10 cellular contexts compared by ENCODE assay signal in genomic region chr1:8040586-8040985, GRCh38. TPM values are rescaled to one million over a fixed set of nuclear protein-coding genes. Genes with fewer than 3 reads are reported as not detected.
DNase-seq lines count a peak whose midpoint lies in the region; ATAC-seq and TF ChIP-seq lines count a peak whose summit lies in the region.
"Had no signal": no experiment of that assay in that cellular context is flagged by ENCODE, and none has a peak within 500 bp of the region (broad histone marks: within the 10 kb centered on the region; RNA-seq: fewer than 3 reads in every experiment).

No MANE protein-coding gene starts in this region.

- H3K4me3 ChIP-seq in AG04450 (ENCODE audit: low read depth, low read length) (no peak overlapping the region), lung (no peak overlapping the region)

- peak; percentile 95 for DNase-seq in AG04450 (ENCODE audit: low read depth, low spot score)
- DNase-seq in M059J (ENCODE audit: low read depth): peak; percentile 100
- peak; percentile 99 for DNase-seq in MCF 10A (ENCODE audit: unreplicated experiment)
- peak; percentile 85 for DNase-seq in lung (ENCODE audit: low spot score)
- DNase-seq in retina: no peak
- no peak for DNase-seq in activated T-helper 1 cell treated with anti-CD3 and anti-CD28 coated beads, Interleukin-12 subunit alpha, Interleukin-12 subunit beta, Interleukin-2, Interleukin-4 antibody, amounts not matched to agents 30 ng/mL and 10 ng/mL and 1 ng/mL, durations not matched to agents 14 hours and 24 hours and 36 hours (ENCODE audit: low spot score)

- 66 to 94% methylated on average over 1 of the region's 1 CpG for WGBS in lung, 2 donors

- POLR2A ChIA-PET in AG04450 (lab: Yijun Ruan, JAX) (interaction anchor here (0.5 to 1.5 kb wide), 4 partner anchors 14 to 189 kb away, joined by 3 to 8 read pairs (median 5); partner anchors contain the start of gene ERRFI1), MCF 10A (lab: Yijun Ruan, JAX) (interaction anchor here (0.6 to 3.1 kb wide), 32 partner anchors 9 to 851 kb away, joined by 3 to 28 read pairs (median 4); partner anchors contain the start of gene ERRFI1)

- CTCF ChIA-PET in AG04450 (lab: Charles Lee) (interaction anchor here (0.8 to 1.6 kb wide), 2 partner anchors 9 to 65 kb away, joined by 3 to 16 read pairs; no protein-coding TSS in a partner anchor), MCF 10A (lab: Yijun Ruan, JAX) (interaction anchor here (0.6 to 1.9 kb wide), 10 partner anchors 10 to 1139 kb away, joined by 3 to 8 read pairs (median 4); no protein-coding TSS in a partner anchor)

- peaks cover 7% of the 10 kb centered on the region; the same call in 1 of the 2 replicates for H3K9me3 ChIP-seq in AG04450 (ENCODE audit: control insufficient read depth, insufficient read depth, low read length)
- no peaks in the 10 kb centered on the region for H3K9me3 ChIP-seq in lung (ENCODE audit: control insufficient read depth in 2 of 2, insufficient read depth in 1 of 2, low read length in 1 of 2)
- H3K9me3 ChIP-seq: neutrophil had no signal

- BruUV-seq in MCF 10A (replicated peaks; lab: Mats Ljungman, UMichigan): no TSS peak

- H3K27ac ChIP-seq in AG04450 (ENCODE audit: low read depth, low read length) (no peak overlapping the region), lung (ENCODE audit: low read depth in 1 of 2, low read length in 1 of 2) (no peak overlapping the region)
- H3K27ac ChIP-seq: neutrophil had no signal

- no peaks in the 10 kb centered on the region for H3K9me3 Mint-ChIP-seq in MCF 10A (ENCODE audit: unreplicated experiment)
- peaks cover 4% of the 10 kb centered on the region for H3K9me3 Mint-ChIP-seq in activated T-helper 1 cell treated with anti-CD3 and anti-CD28 coated beads, Interleukin-12 subunit alpha, Interleukin-12 subunit beta, Interleukin-2, Interleukin-4 antibody, amounts not matched to agents 30 ng/mL and 10 ng/mL and 1 ng/mL, durations not matched to agents 14 hours and 24 hours and 36 hours

- H3K27ac Mint-ChIP-seq in MCF 10A (ENCODE audit: low read depth, unreplicated experiment): peak overlapping the region; percentile 66
- H3K27ac Mint-ChIP-seq in activated T-helper 1 cell treated with anti-CD3 and anti-CD28 coated beads, Interleukin-12 subunit alpha, Interleukin-12 subunit beta, Interleukin-2, Interleukin-4 antibody, amounts not matched to agents 30 ng/mL and 10 ng/mL and 1 ng/mL, durations not matched to agents 14 hours and 24 hours and 36 hours: no peak overlapping the region
- H3K27ac Mint-ChIP-seq: activated T-helper 2 cell treated with anti-CD3 and anti-CD28 coated beads, Interferon-gamma antibody, Interleukin-2, Interleukin-4, amounts not matched to agents 10 μg/mL and 5 μg/mL and 100 μg/mL, durations not matched to agents 14 hours and 24 hours and 36 hours had no signal

- H3K27me3 Mint-ChIP-seq in MCF 10A (ENCODE audit: insufficient read depth, unreplicated experiment): no peaks in the 10 kb centered on the region
- peaks cover 16% of the 10 kb centered on the region for H3K27me3 Mint-ChIP-seq in activated T-helper 1 cell treated with anti-CD3 and anti-CD28 coated beads, Interleukin-12 subunit alpha, Interleukin-12 subunit beta, Interleukin-2, Interleukin-4 antibody, amounts not matched to agents 30 ng/mL and 10 ng/mL and 1 ng/mL, durations not matched to agents 14 hours and 24 hours and 36 hours (ENCODE audit: insufficient read depth)

- ATAC-seq in lung (ENCODE audit: insufficient read depth, low FRiP score) (peak; percentile 53), HG03457 (IDR thresholded peaks at IDR 0.05; ENCODE audit: unreplicated experiment) (no peak), GM18867 (IDR thresholded peaks at IDR 0.05; ENCODE audit: unreplicated experiment) (no peak)

- H3K4me1 ChIP-seq in lung (ENCODE audit: control insufficient read depth in 2 of 2, insufficient read depth in 2 of 2, low read length in 2 of 2): no peaks in the 10 kb centered on the region

- intact Hi-C loops in MCF 10A (cut with micrococcal nuclease): loop anchor here (2.0 to 5.0 kb wide), 2 partner anchors 56 to 102 kb away; no protein-coding TSS in a partner anchor
- intact Hi-C loops in activated T-helper 1 cell treated with anti-CD3 and anti-CD28 coated beads, Interleukin-12 subunit alpha, Interleukin-12 subunit beta, Interleukin-2, Interleukin-4 antibody, amounts not matched to agents 30 ng/mL and 10 ng/mL and 1 ng/mL, durations not matched to agents 14 hours and 24 hours and 36 hours (cut with micrococcal nuclease): no loop called here

- H3K36me3 ChIP-seq in lung (ENCODE audit: control insufficient read depth in 2 of 2, insufficient read depth in 2 of 2, low read length in 2 of 2): no peaks in the 10 kb centered on the region
- H3K36me3 ChIP-seq: neutrophil had no signal

- H3K4me1 Mint-ChIP-seq in MCF 10A (ENCODE audit: insufficient read depth, unreplicated experiment): peaks cover 30% of the 10 kb centered on the region
- no peaks in the 10 kb centered on the region for H3K4me1 Mint-ChIP-seq in activated T-helper 1 cell treated with anti-CD3 and anti-CD28 coated beads, Interleukin-12 subunit alpha, Interleukin-12 subunit beta, Interleukin-2, Interleukin-4 antibody, amounts not matched to agents 30 ng/mL and 10 ng/mL and 1 ng/mL, durations not matched to agents 14 hours and 24 hours and 36 hours (ENCODE audit: low read depth)

- TF ChIP-seq CTCF in AG04450 (IDR thresholded peaks at IDR 0.05; ENCODE audit: low read depth, low read length) (no peak), MCF 10A (IDR thresholded peaks at IDR 0.05; ENCODE audit: unreplicated experiment) (no peak), lung (IDR thresholded peaks at IDR 0.05; ENCODE audit: control extremely low read depth, extremely low read depth) (no peak)

- H3K36me3 Mint-ChIP-seq in MCF 10A (ENCODE audit: insufficient read depth, unreplicated experiment): no peaks in the 10 kb centered on the region
- H3K36me3 Mint-ChIP-seq in activated T-helper 1 cell treated with anti-CD3 and anti-CD28 coated beads, Interleukin-12 subunit alpha, Interleukin-12 subunit beta, Interleukin-2, Interleukin-4 antibody, amounts not matched to agents 30 ng/mL and 10 ng/mL and 1 ng/mL, durations not matched to agents 14 hours and 24 hours and 36 hours (ENCODE audit: low read depth): no peaks in the 10 kb centered on the region

- H3K4me3 Mint-ChIP-seq in MCF 10A (ENCODE audit: unreplicated experiment): no peak overlapping the region
- no peak overlapping the region for H3K4me3 Mint-ChIP-seq in activated T-helper 1 cell treated with anti-CD3 and anti-CD28 coated beads, Interleukin-12 subunit alpha, Interleukin-12 subunit beta, Interleukin-2, Interleukin-4 antibody, amounts not matched to agents 30 ng/mL and 10 ng/mL and 1 ng/mL, durations not matched to agents 14 hours and 24 hours and 36 hours

- H3K27me3 ChIP-seq in AG04450 (ENCODE audit: control insufficient read depth, insufficient read depth, low read length) (no peaks in the 10 kb centered on the region), lung (ENCODE audit: control insufficient read depth, insufficient read depth) (no peaks in the 10 kb centered on the region)

RNA-seq across cellular contexts. Expression of gene ERRFI1, which starts 14.5 kb away (rescaled TPM):
- polyA plus RNA-seq in AG04450 (2011; rRNA removed): 102 and 105 TPM in 2 replicates
- polyA minus RNA-seq in AG04450 (2011; rRNA and poly(A)+ RNA removed): 47.7 and 49.1 TPM in 2 replicates
- 127 and 146 TPM in 2 replicates for total RNA-seq in M059J (2014; rRNA removed; shearing (Covaris generic))
- 86.4 and 111 TPM in 2 replicates for total RNA-seq in MCF 10A (2022)
- total RNA-seq in lung: 10 to 100 TPM; 52.6 to 89.2 TPM
- polyA plus RNA-seq in lung: 10 to 100 TPM; 26.5 to 70.3 TPM
- 1.6 and 3.2 TPM in 2 replicates for total RNA-seq in activated T-helper 1 cell treated with anti-CD3 and anti-CD28 coated beads, Interleukin-12 subunit alpha, Interleukin-12 subunit beta, Interleukin-2, Interleukin-4 antibody, amounts not matched to agents 30 ng/mL and 10 ng/mL and 1 ng/mL, durations not matched to agents 14 hours and 24 hours and 36 hours

Comparison
In these comparisons a context has a peak if more than half of its experiments do, and no peak if none do; other contexts are left out.
1. DNase-seq: peak in AG04450 (single experiment), M059J (single experiment), MCF 10A (single experiment) and lung (single experiment); none in retina (single experiment) and activated T-helper 1 cell treated with anti-CD3 and anti-CD28 coated beads, Interleukin-12 subunit alpha, Interleukin-12 subunit beta, Interleukin-2, Interleukin-4 antibody, amounts not matched to agents 30 ng/mL and 10 ng/mL and 1 ng/mL, durations not matched to agents 14 hours and 24 hours and 36 hours (single experiment).
2. RNA of gene ERRFI1, which starts 14.5 kb away (total RNA-seq): 127 to 146 TPM in M059J, 86.4 to 111 TPM in MCF 10A and 52.6 to 89.2 TPM in lung; 1.6 to 3.2 TPM in activated T-helper 1 cell treated with anti-CD3 and anti-CD28 coated beads, Interleukin-12 subunit alpha, Interleukin-12 subunit beta, Interleukin-2, Interleukin-4 antibody, amounts not matched to agents 30 ng/mL and 10 ng/mL and 1 ng/mL, durations not matched to agents 14 hours and 24 hours and 36 hours; every median in the first group is over 10 times any median in the second.